8 cellular contexts compared by ENCODE assay signal in the genomic region with DNA sequence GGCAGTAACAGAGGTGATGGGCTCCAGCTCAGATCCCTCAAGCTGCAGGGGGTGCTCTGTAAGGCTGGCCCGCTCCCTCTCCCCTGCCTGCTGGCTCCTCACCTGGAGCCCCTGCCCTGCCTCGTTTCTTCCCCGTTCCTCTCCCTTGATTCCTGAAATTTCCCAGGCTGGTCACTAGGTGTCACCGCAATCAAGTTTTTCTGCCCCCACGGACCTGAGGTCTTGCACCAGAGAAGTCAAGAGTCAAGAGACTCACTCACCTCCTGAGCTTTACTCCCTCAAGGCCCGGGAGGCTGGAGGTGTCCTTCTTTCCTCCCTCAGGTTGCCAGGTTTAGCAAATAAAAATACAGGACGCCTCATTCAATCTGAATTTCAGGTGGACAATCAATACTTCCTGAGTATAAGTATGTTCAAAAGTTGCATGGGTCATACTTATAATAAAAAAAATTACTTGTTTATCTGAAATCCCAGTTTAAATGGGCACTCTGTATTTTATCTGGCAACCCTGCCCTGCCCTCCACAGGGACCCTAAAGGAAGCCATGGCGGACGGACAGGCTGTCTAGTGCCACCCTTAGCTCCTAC.
DNase-seq lines count a peak whose midpoint lies in the region; ATAC-seq, FAIRE-seq and TF ChIP-seq lines count a peak whose summit lies in the region.

No MANE protein-coding gene starts in this region.

- peak; percentile 44 for DNase-seq in COLO668 (lab: John Stamatoyannopoulos, UW; ENCODE audit: unreplicated experiment)
- DNase-seq in HCEC 1CT = peak; percentile 50
- DNase-seq in NOMO-1 treated with DMSO at 0.1 percent for 48 hours (lab: John Stamatoyannopoulos, UW; ENCODE audit: unreplicated experiment) = peak; percentile 61
- peak; percentile 57 to 61 for DNase-seq in activated T-cell treated with anti-CD3 and anti-CD28 coated beads, Interleukin-2, amount 50 U/mL, for 48 hours
- DNase-seq in frontal cortex (ENCODE audit: low spot score in 2 of 2) = peak; percentile 55 to 80
- peak; percentile 49 for DNase-seq in progenitor cell of endocrine pancreas (ENCODE audit: low spot score, unreplicated experiment)

- H3K4me3 Mint-ChIP-seq in progenitor cell of endocrine pancreas (ENCODE audit: low read depth) = no peak overlapping the region

- peak; percentile 78 for TF ChIP-seq CTCF in progenitor cell of endocrine pancreas (IDR thresholded peaks at IDR 0.05; ENCODE audit: unreplicated experiment)

- no peaks in the 10 kb centered on the region for H3K36me3 Mint-ChIP-seq in progenitor cell of endocrine pancreas (ENCODE audit: insufficient read depth)

- H3K27me3 Mint-ChIP-seq in progenitor cell of endocrine pancreas = peaks cover 59% of the 10 kb centered on the region

- no peak overlapping the region for H3K27ac Mint-ChIP-seq in progenitor cell of endocrine pancreas

- peaks cover 2% of the 10 kb centered on the region for H3K4me1 Mint-ChIP-seq in progenitor cell of endocrine pancreas (ENCODE audit: low read depth)

- ATAC-seq in GM18870 (IDR thresholded peaks at IDR 0.05; ENCODE audit: unreplicated experiment) (no peak), GM18861 (IDR thresholded peaks at IDR 0.05; ENCODE audit: unreplicated experiment) (no peak)

- FAIRE-seq in frontal cortex (lab: Jason Lieb, UNC) = no peak

- no peaks in the 10 kb centered on the region for H3K9me3 Mint-ChIP-seq in progenitor cell of endocrine pancreas (ENCODE audit: low read depth)
